Comparison of ENCODE assay signal across 13 cellular contexts in the genomic region with DNA sequence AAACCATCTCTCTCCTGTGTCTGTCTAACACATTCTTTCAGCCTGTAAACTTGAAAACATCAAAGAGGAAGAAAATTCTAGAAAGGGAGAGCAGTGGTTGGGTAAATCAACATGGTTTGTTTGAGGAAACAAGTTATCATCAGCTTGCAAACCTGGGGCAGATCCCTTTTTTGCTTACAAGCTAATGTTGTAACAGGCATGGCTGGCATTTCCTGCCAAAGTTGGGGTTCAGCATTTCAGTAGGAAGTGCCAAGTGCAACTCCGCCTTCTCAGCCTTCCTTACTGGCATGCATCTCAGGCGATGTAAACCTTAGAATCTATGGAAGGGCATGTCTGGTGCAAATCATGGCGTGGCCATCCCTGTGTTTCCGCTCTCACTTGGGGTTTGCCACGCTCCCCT.
DNase-seq lines count a peak whose midpoint lies in the region; ATAC-seq and TF ChIP-seq lines count a peak whose summit lies in the region.
"Had no signal": no experiment of that assay in that cellular context is flagged by ENCODE, and none has a peak within 500 bp of the region (broad histone marks: within the 10 kb centered on the region; RNA-seq: fewer than 3 reads in every experiment).

No MANE protein-coding gene starts in this region.

- H3K36me3 Mint-ChIP-seq in chondrocyte (ENCODE audit: low read depth) = no peaks in the 10 kb centered on the region
- no peaks in the 10 kb centered on the region for H3K36me3 Mint-ChIP-seq in activated CD8-positive, alpha-beta T cell treated with anti-CD3 and anti-CD28 coated beads, Interleukin-2, amount 10 ng/mL, durations not matched to agents 7 days and 5 days (ENCODE audit: low read depth)
- H3K36me3 Mint-ChIP-seq: natural killer cell treated with Interleukin-12 subunit alpha and Interleukin-12 subunit beta and Interleukin-15 and Interleukin-18, amount 100 ng/mL, for 72 hours had no signal

- in situ Hi-C loops in IMR-90 (cut with MboI; ENCODE audit: low sequenced_read_pairs) = no loop called here

- H2BK20ac ChIP-seq in IMR-90 (ENCODE audit: low read depth, low read length) = peak overlapping the region; percentile 5; the same call in 1 of the 2 replicates

- 100% methylated on average over 4 of the region's 5 CpGs; no CpG with 5 or more reads in 1 of the 2 experiments for WGBS in IMR-90 (ENCODE audit: extremely low coverage in 2 of 2, insufficient read length in 1 of 2), 2 experiments
- 91% methylated on average over 5 of the region's 5 CpGs for WGBS in mesenchymal stem cell

- H3K4me2 ChIP-seq in IMR-90 (ENCODE audit: low read depth, low read length) (peak overlapping the region; percentile 21; the same call in 1 of the 2 replicates), mesenchymal stem cell (ENCODE audit: low read length, poor library complexity, severe bottlenecking) (no peak overlapping the region)

- H3K27ac Mint-ChIP-seq in chondrocyte (ENCODE audit: unreplicated experiment) = peak overlapping the region; percentile 49
- no peak overlapping the region for H3K27ac Mint-ChIP-seq in activated CD8-positive, alpha-beta T cell treated with anti-CD3 and anti-CD28 coated beads, Interleukin-2, amount 10 ng/mL, durations not matched to agents 7 days and 5 days

- H3K4me3 ChIP-seq in IMR-90 (ENCODE audit: insufficient read depth, low read depth, low read length) = no peak overlapping the region
- H3K4me3 ChIP-seq in mesenchymal stem cell (ENCODE audit: insufficient read depth in 1 of 2, low read depth in 1 of 2, low read length in 2 of 2) = no peak overlapping the region
- H3K4me3 ChIP-seq: body of pancreas, SJSA1 had no signal

- ATAC-seq in IMR-90 (ENCODE audit: low read depth) (peak; percentile 24), GM18511 (IDR thresholded peaks at IDR 0.05; ENCODE audit: unreplicated experiment) (no peak)
- no peak for ATAC-seq in activated CD8-positive, alpha-beta T cell treated with anti-CD3 and anti-CD28 coated beads, Interleukin-2, amount 10 ng/mL, durations not matched to agents 7 days and 5 days
- ATAC-seq: body of pancreas; HCT116; natural killer cell treated with Interleukin-12 subunit alpha and Interleukin-12 subunit beta and Interleukin-15 and Interleukin-18, amount 100 ng/mL, for 72 hours had no signal

- no peak overlapping the region for H4K91ac ChIP-seq in IMR-90 (ENCODE audit: insufficient read depth, low read depth, low read length)
- no peak overlapping the region for H4K91ac ChIP-seq in mesenchymal stem cell (ENCODE audit: low read length)

- H3K27me3 Mint-ChIP-seq in chondrocyte (ENCODE audit: low read depth) = no peaks in the 10 kb centered on the region
- H3K27me3 Mint-ChIP-seq in activated CD8-positive, alpha-beta T cell treated with anti-CD3 and anti-CD28 coated beads, Interleukin-2, amount 10 ng/mL, durations not matched to agents 7 days and 5 days (ENCODE audit: low read depth) = no peaks in the 10 kb centered on the region

- peaks cover 4 to 18% of the 10 kb centered on the region in 2 experiments; a peak in 3 of 4 replicates for H3K79me1 ChIP-seq in IMR-90 (ENCODE audit: low read depth in 1 of 2, low read length in 2 of 2)
- H3K79me1 ChIP-seq in mesenchymal stem cell (replicated peaks; ENCODE audit: low read length, poor library complexity, severe bottlenecking) = no peaks in the 10 kb centered on the region

- BruUV-seq in IMR-90 (replicated peaks; lab: Mats Ljungman, UMichigan) = no TSS peak

- H3K27ac ChIP-seq in IMR-90 (ENCODE audit: insufficient read depth, low read length) (no peak overlapping the region), mesenchymal stem cell (ENCODE audit: low read length, poor library complexity, severe bottlenecking) (no peak overlapping the region), temporal lobe (ENCODE audit: low read depth, low read length) (peak overlapping the region; percentile 36)
- H3K27ac ChIP-seq: SJSA1 had no signal

- no peak for TF ChIP-seq CTCF in IMR-90 (conservative IDR thresholded peaks at IDR 0.05; ENCODE audit: low read depth, low read length)
- no peak for TF ChIP-seq CTCF in chondrocyte (IDR thresholded peaks at IDR 0.05)

- H3K36me3 ChIP-seq in IMR-90 (ENCODE audit: control insufficient read depth, insufficient read depth, low read length) = no peaks in the 10 kb centered on the region; the same call in 1 of the 2 replicates
- no peaks in the 10 kb centered on the region for H3K36me3 ChIP-seq in mesenchymal stem cell (ENCODE audit: control insufficient read depth in 1 of 2, insufficient read depth in 2 of 2, low read depth in 1 of 2, low read length in 2 of 2)
- H3K36me3 ChIP-seq: SJSA1 had no signal

- intact Hi-C loops in IMR-90 (cut with micrococcal nuclease) = no loop called here

- no peak overlapping the region for H3K4me3 Mint-ChIP-seq in chondrocyte (ENCODE audit: unreplicated experiment)
- H3K4me3 Mint-ChIP-seq in activated CD8-positive, alpha-beta T cell treated with anti-CD3 and anti-CD28 coated beads, Interleukin-2, amount 10 ng/mL, durations not matched to agents 7 days and 5 days = no peak overlapping the region
- H3K4me3 Mint-ChIP-seq: natural killer cell treated with Interleukin-12 subunit alpha and Interleukin-12 subunit beta and Interleukin-15 and Interleukin-18, amount 100 ng/mL, for 72 hours had no signal

- H2AFZ ChIP-seq in IMR-90 (replicated peaks; ENCODE audit: low read length, poor library complexity) (no peak overlapping the region), mesenchymal stem cell (ENCODE audit: low read depth, low read length) (no peak overlapping the region)

- H2BK15ac ChIP-seq in IMR-90 (ENCODE audit: low read depth, low read length) = no peak overlapping the region; the same call in 2 of the 3 replicates
- H2BK15ac ChIP-seq in mesenchymal stem cell (ENCODE audit: low read depth, poor library complexity, severe bottlenecking) = no peak overlapping the region

- H2BK5ac ChIP-seq in IMR-90 (ENCODE audit: low read depth, low read length, poor library complexity, severe bottlenecking) (no peak overlapping the region), mesenchymal stem cell (ENCODE audit: low read depth, low read length, poor library complexity, severe bottlenecking) (no peak overlapping the region)

- peaks cover 23% of the 10 kb centered on the region for H3K4me1 ChIP-seq in IMR-90 (ENCODE audit: control insufficient read depth, insufficient read depth, low read length)
- H3K4me1 ChIP-seq in mesenchymal stem cell (ENCODE audit: control insufficient read depth, insufficient read depth, low read depth, low read length) = peaks cover 6% of the 10 kb centered on the region

- no peak overlapping the region; the same call in none of the 2 replicates for H4K5ac ChIP-seq in IMR-90 (ENCODE audit: low read depth, low read length)

- H3K9ac ChIP-seq in IMR-90 (ENCODE audit: low read depth, low read length) = no peak overlapping the region
- no peak overlapping the region for H3K9ac ChIP-seq in mesenchymal stem cell (ENCODE audit: low read length)

- TF ChIP-seq RAD21 in IMR-90 (IDR thresholded peaks at IDR 0.05; ENCODE audit: low read length) = no peak

- no peak overlapping the region for H3K23ac ChIP-seq in IMR-90 (ENCODE audit: low read depth, low read length)
- no peak overlapping the region for H3K23ac ChIP-seq in mesenchymal stem cell (ENCODE audit: low read length in 2 of 2)

- no peak overlapping the region for H3K56ac ChIP-seq in IMR-90 (ENCODE audit: extremely low read depth, insufficient read depth, low read length)

- dilution Hi-C loops in IMR-90 (cut with HindIII; ENCODE audit: low sequenced_read_pairs, unreplicated experiment) = no loop called here

- no peak overlapping the region for H2AK9ac ChIP-seq in IMR-90 (replicated peaks; ENCODE audit: low read depth, low read length, poor library complexity)

- H3K4me1 Mint-ChIP-seq in chondrocyte (ENCODE audit: low read depth) = peaks cover 36% of the 10 kb centered on the region
- H3K4me1 Mint-ChIP-seq in activated CD8-positive, alpha-beta T cell treated with anti-CD3 and anti-CD28 coated beads, Interleukin-2, amount 10 ng/mL, durations not matched to agents 7 days and 5 days (ENCODE audit: low read depth) = peaks cover 6% of the 10 kb centered on the region

- POLR2A ChIA-PET in IMR-90 (lab: Charles Lee; ENCODE audit: unreplicated experiment) = no interaction called here
- POLR2A ChIA-PET in activated CD8-positive, alpha-beta T cell treated with anti-CD3 and anti-CD28 coated beads, Interleukin-2, amount 10 ng/mL, durations not matched to agents 7 days and 5 days (lab: Charles Lee) = no interaction called here

- H3K27me3 ChIP-seq in IMR-90 (ENCODE audit: control insufficient read depth, insufficient read depth, low read length) = no peaks in the 10 kb centered on the region
- H3K27me3 ChIP-seq in mesenchymal stem cell (ENCODE audit: control insufficient read depth in 1 of 2, insufficient read depth in 1 of 2, low read length in 2 of 2) = no peaks in the 10 kb centered on the region
- H3K27me3 ChIP-seq: body of pancreas, SJSA1 had no signal

- H4K20me1 ChIP-seq in IMR-90 (ENCODE audit: insufficient read depth, low read length) = no peaks in the 10 kb centered on the region

- H2BK12ac ChIP-seq in mesenchymal stem cell (ENCODE audit: low read length in 2 of 2) = peak overlapping the region in 1 of 2 experiments; percentile 43

- DNase-seq in IMR-90 = no peak
- DNase-seq in chondrocyte (ENCODE audit: low spot score) = no peak
- peak; percentile 22 for DNase-seq in mesenchymal stem cell
- DNase-seq in effector CD8-positive, alpha-beta T cell (lab: John Stamatoyannopoulos, UW) = no peak
- no peak for DNase-seq in activated CD8-positive, alpha-beta T cell treated with anti-CD3 and anti-CD28 coated beads, Interleukin-2, amount 10 ng/mL, durations not matched to agents 7 days and 5 days
- DNase-seq in amniotic stem cell (lab: John Stamatoyannopoulos, UW) = no peak
- DNase-seq: activated CD4-positive, CD25-positive, alpha-beta regulatory T cell treated with anti-CD3 and anti-CD28 coated beads, Interleukin-2, amount 50 U/mL, for 72 hours had no signal

- H3K14ac ChIP-seq in IMR-90 (replicated peaks; ENCODE audit: low read depth, low read length) = peak overlapping the region; percentile 57; the same call in 1 of the 2 replicates
- no peak overlapping the region for H3K14ac ChIP-seq in mesenchymal stem cell (ENCODE audit: low read length in 2 of 2)

- peak overlapping the region; percentile 17; the same call in 1 of the 2 replicates for H2AK5ac ChIP-seq in IMR-90 (ENCODE audit: low read depth, low read length)
- no peak overlapping the region for H2AK5ac ChIP-seq in mesenchymal stem cell (ENCODE audit: low read length, severe bottlenecking)

- no peak for TF ChIP-seq POLR2A in IMR-90 (IDR thresholded peaks at IDR 0.05; ENCODE audit: low read depth, low read length)

- H3K4ac ChIP-seq in IMR-90 (ENCODE audit: low read depth, low read length) (peak overlapping the region; percentile 19; the same call in 1 of the 2 replicates), mesenchymal stem cell (ENCODE audit: low read depth in 1 of 2, low read length in 2 of 2) (no peak overlapping the region)

- H3K18ac ChIP-seq in IMR-90 (ENCODE audit: low read depth, low read length) = peak overlapping the region; percentile 81; the same call in 1 of the 2 replicates
- H3K18ac ChIP-seq in mesenchymal stem cell (ENCODE audit: low read depth in 1 of 2, low read length in 2 of 2) = peak overlapping the region in 1 of 2 experiments; percentile 59

- H3K9me3 ChIP-seq in IMR-90 (ENCODE audit: control insufficient read depth, insufficient read depth, low read length) (no peaks in the 10 kb centered on the region), mesenchymal stem cell (ENCODE audit: control insufficient read depth, low read length) (no peaks in the 10 kb centered on the region)
- H3K9me3 ChIP-seq: body of pancreas, SJSA1 had no signal

- H2BK120ac ChIP-seq in IMR-90 (ENCODE audit: low read depth, low read length) (no peak overlapping the region), mesenchymal stem cell (ENCODE audit: low read depth, low read length) (no peak overlapping the region)

- H4K8ac ChIP-seq in IMR-90 (ENCODE audit: low read depth in 2 of 2, low read length in 2 of 2) (no peak overlapping the region), mesenchymal stem cell (ENCODE audit: low read length) (no peak overlapping the region)

- CTCF ChIA-PET in IMR-90 (lab: Yijun Ruan, JAX) = interaction anchor here (0.5 kb wide), 1 partner anchor 174 kb away, joined by 3 read pairs; no protein-coding TSS in a partner anchor
- CTCF ChIA-PET in activated CD8-positive, alpha-beta T cell treated with anti-CD3 and anti-CD28 coated beads, Interleukin-2, amount 10 ng/mL, durations not matched to agents 7 days and 5 days (lab: Charles Lee) = interaction anchor here (1.8 kb wide), 1 partner anchor 25 kb away, joined by 7 read pairs; no protein-coding TSS in a partner anchor

- no peaks in the 10 kb centered on the region for H3K9me3 Mint-ChIP-seq in chondrocyte (ENCODE audit: low read depth)
- H3K9me3 Mint-ChIP-seq in activated CD8-positive, alpha-beta T cell treated with anti-CD3 and anti-CD28 coated beads, Interleukin-2, amount 10 ng/mL, durations not matched to agents 7 days and 5 days (ENCODE audit: insufficient read depth) = no peaks in the 10 kb centered on the region
- H3K9me3 Mint-ChIP-seq: natural killer cell treated with Interleukin-12 subunit alpha and Interleukin-12 subunit beta and Interleukin-15 and Interleukin-18, amount 100 ng/mL, for 72 hours had no signal

- peaks cover 13% of the 10 kb centered on the region for H3K9me1 ChIP-seq in IMR-90 (ENCODE audit: insufficient read depth, low read length)
